ENCODE assay signal across 8 cellular contexts in the genomic region with DNA sequence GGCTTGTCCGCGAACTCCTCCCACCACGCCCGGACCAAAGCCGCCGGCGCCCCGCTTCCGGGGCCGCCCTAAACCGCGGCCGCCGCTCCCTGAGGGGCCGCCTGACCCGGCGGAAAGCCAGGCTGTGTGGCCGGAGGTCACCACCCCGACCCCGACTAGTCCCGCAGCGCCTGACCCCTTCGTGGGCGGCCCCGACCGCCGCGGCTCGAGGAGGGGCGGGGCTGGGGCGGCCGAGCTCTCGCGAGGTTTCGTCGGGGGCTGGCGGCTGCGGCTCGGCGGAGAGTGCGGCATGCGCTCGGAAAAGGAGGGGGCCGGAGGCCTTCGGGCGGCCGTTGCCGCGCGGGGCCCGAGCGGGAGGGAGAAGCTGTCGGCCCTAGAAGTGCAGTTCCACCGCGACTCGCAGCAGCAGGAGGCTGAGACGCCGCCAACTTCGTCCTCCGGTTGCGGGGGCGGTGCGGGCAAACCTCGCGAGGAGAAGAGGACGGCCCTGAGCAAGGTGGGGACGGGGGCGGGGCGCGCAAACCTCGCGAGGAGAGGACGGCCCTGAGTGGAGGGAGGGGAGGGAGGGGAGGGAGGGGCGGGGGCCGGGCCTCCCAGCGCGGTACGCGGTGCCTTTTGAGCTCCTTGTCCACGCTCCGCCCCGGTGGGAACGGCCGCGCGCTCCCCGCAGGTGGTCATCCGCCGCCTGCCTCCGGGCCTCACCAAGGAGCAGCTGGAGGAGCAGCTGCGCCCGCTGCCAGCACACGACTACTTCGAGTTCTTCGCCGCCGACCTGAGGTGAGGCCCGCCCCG. TPM values are rescaled to one million over a fixed set of nuclear protein-coding genes. Genes with fewer than 3 reads are reported as not detected.
DNase-seq lines count a peak whose midpoint lies in the region; ATAC-seq, FAIRE-seq and TF ChIP-seq lines count a peak whose summit lies in the region.

A gene with protein sequence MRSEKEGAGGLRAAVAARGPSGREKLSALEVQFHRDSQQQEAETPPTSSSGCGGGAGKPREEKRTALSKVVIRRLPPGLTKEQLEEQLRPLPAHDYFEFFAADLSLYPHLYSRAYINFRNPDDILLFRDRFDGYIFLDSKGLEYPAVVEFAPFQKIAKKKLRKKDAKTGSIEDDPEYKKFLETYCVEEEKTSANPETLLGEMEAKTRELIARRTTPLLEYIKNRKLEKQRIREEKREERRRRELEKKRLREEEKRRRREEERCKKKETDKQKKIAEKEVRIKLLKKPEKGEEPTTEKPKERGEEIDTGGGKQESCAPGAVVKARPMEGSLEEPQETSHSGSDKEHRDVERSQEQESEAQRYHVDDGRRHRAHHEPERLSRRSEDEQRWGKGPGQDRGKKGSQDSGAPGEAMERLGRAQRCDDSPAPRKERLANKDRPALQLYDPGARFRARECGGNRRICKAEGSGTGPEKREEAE (plus strand): TSS at position 251 of the 792 bp plus-strand sequence. CDS start 39 bp downstream, at position 290.

- ATAC-seq in A549 = peak; percentile 88 to 89
- peak; percentile 42 for ATAC-seq in GM18858 (IDR thresholded peaks at IDR 0.05; ENCODE audit: unreplicated experiment)
- peak; percentile 61 for ATAC-seq in HG03066 (IDR thresholded peaks at IDR 0.05; ENCODE audit: low read depth, unreplicated experiment)

- POLR2A ChIA-PET in A549 (lab: Yijun Ruan, JAX) = interaction anchor here (0.6 to 1.6 kb wide), 5 partner anchors 13 to 789 kb away, joined by 3 to 8 read pairs (median 4); no protein-coding TSS in a partner anchor

- TF ChIP-seq EP300 in A549 (IDR thresholded peaks at IDR 0.05) = no peak

- CTCF ChIA-PET in A549 (lab: Yijun Ruan, JAX) = interaction anchor here (0.8 kb wide), 1 partner anchor 29 kb away, joined by 3 read pairs; no protein-coding TSS in a partner anchor

- peak within 1 kb of the TSS; percentile 97 for H3K9ac ChIP-seq in iPS-20b (ENCODE audit: low read depth, low read length)

- DNase-seq in A549 (ENCODE audit: low read depth in 1 of 2, low spot score in 1 of 2) (peak; percentile 49 to 91), NCI-H2171 (lab: John Stamatoyannopoulos, UW) (peak; percentile 89), T47D (ENCODE audit: low read depth in 1 of 2, low spot score in 1 of 2) (peak; percentile 56 to 94), small intestine (peak; percentile 93)

- no peaks in the 10 kb centered on the region for H3K9me3 ChIP-seq in A549
- H3K9me3 ChIP-seq in iPS-20b (ENCODE audit: insufficient read depth, low read depth, low read length) = no peaks in the 10 kb centered on the region
- H3K9me3 ChIP-seq in small intestine (ENCODE audit: control insufficient read depth, low read depth) = no peaks in the 10 kb centered on the region

- H3K4me2 ChIP-seq in A549 = peak within 1 kb of the TSS; percentile 91

- WGBS in A549 (ENCODE audit: missing lambda C conversion rate) = 2% methylated on average over 9 of the region's 99 CpGs
- WGBS in small intestine, 3 donors = 0 to 1% (median 0%) methylated on average over 42 to 98 of the region's 99 CpGs

- TF ChIP-seq POLR2A in A549 (IDR thresholded peaks at IDR 0.05; ENCODE audit: low read length) = peak; percentile 27

- H3K36me3 ChIP-seq in iPS-20b (ENCODE audit: insufficient read depth, low read depth, low read length) (peaks cover 53% of the 10 kb centered on the region), small intestine (ENCODE audit: control insufficient read depth in 2 of 2, insufficient read depth in 2 of 2, low read length in 2 of 2) (peaks cover 2 to 4% of the 10 kb centered on the region in 2 donors)

- FAIRE-seq in A549 (lab: Jason Lieb, UNC) (no peak), small intestine (lab: Jason Lieb, UNC) (no peak)

- in situ Hi-C loops in T47D (cut with HindIII; ENCODE audit: low pct_unique_long_range_greater_than_20kb, low sequenced_read_pairs) = no loop called here

- H3K27me3 ChIP-seq in iPS-20b (ENCODE audit: insufficient read depth, low read length) (no peaks in the 10 kb centered on the region), small intestine (ENCODE audit: control insufficient read depth in 2 of 2, insufficient read depth in 2 of 2, low read length in 2 of 2) (no peaks in the 10 kb centered on the region)

- peak within 1 kb of the TSS; percentile 99 for H3K27ac ChIP-seq in A549
- H3K27ac ChIP-seq in VCaP = peak within 1 kb of the TSS; percentile 85
- H3K27ac ChIP-seq in iPS-20b (ENCODE audit: low read length) = peak within 1 kb of the TSS; percentile 93
- peak within 1 kb of the TSS; percentile 96 to 97 for H3K27ac ChIP-seq in small intestine (ENCODE audit: low read depth in 1 of 2, low read length in 1 of 2)

- H3K4me3 ChIP-seq in A549 = peak within 1 kb of the TSS; percentile 87
- H3K4me3 ChIP-seq in iPS-20b (ENCODE audit: low read length) = peak within 1 kb of the TSS; percentile 97
- peak within 1 kb of the TSS; percentile 66 to 78 for H3K4me3 ChIP-seq in small intestine (ENCODE audit: low read depth in 1 of 2, low read length in 2 of 2)

- TF ChIP-seq CTCF in A549 (IDR thresholded peaks at IDR 0.05) = no peak
- no peak for TF ChIP-seq CTCF in VCaP (conservative IDR thresholded peaks at IDR 0.05)

- TF ChIP-seq RAD21 in A549 (conservative IDR thresholded peaks at IDR 0.05 in 1 of 2, IDR thresholded peaks at IDR 0.05 in 1 of 2) = no peak

- peaks cover 26% of the 10 kb centered on the region; the same call in 2 of the 3 replicates for H3K4me1 ChIP-seq in A549
- H3K4me1 ChIP-seq in iPS-20b (ENCODE audit: insufficient read depth, low read length) = peaks cover 14% of the 10 kb centered on the region; the same call in 1 of the 2 replicates
- peaks cover 2 to 5% of the 10 kb centered on the region in 2 donors for H3K4me1 ChIP-seq in small intestine (ENCODE audit: control insufficient read depth in 2 of 2, insufficient read depth in 1 of 2, low read depth in 1 of 2, low read length in 1 of 2)

TF ChIP-seq in A549, 52 proteins besides CTCF, POLR2A, EP300 and RAD21 (continues in another document):
- TF ChIP-seq HOXB5 (CRISPR knock-in tag; IDR thresholded peaks at IDR 0.05) (no peak), HOXB13 (CRISPR knock-in tag; IDR thresholded peaks at IDR 0.05; ENCODE audit: low read depth) (no peak), SMC3 (IDR thresholded peaks at IDR 0.05) (no peak), FOXS1 (CRISPR knock-in tag; IDR thresholded peaks at IDR 0.05) (no peak), HOXA7 (CRISPR knock-in tag; IDR thresholded peaks at IDR 0.05) (no peak), FOSL2 (IDR thresholded peaks at IDR 0.05) (no peak), FOSL2 (CRISPR knock-in tag; IDR thresholded peaks at IDR 0.05) (no peak), GATA3 (IDR thresholded peaks at IDR 0.05; ENCODE audit: borderline replicate concordance) (peak; percentile 37; the same call in 1 of the 2 replicates), REST (IDR thresholded peaks at IDR 0.05) (peak; percentile 73), FOSB (CRISPR knock-in tag; IDR thresholded peaks at IDR 0.05) (no peak), EHMT2 (IDR thresholded peaks at IDR 0.05; ENCODE audit: low read depth) (no peak), NPAS2 (CRISPR knock-in tag; IDR thresholded peaks at IDR 0.05; ENCODE audit: borderline replicate concordance) (no peak), MAX (IDR thresholded peaks at IDR 0.05) (peak; percentile 49)
- TF ChIP-seq, protein P1, sequence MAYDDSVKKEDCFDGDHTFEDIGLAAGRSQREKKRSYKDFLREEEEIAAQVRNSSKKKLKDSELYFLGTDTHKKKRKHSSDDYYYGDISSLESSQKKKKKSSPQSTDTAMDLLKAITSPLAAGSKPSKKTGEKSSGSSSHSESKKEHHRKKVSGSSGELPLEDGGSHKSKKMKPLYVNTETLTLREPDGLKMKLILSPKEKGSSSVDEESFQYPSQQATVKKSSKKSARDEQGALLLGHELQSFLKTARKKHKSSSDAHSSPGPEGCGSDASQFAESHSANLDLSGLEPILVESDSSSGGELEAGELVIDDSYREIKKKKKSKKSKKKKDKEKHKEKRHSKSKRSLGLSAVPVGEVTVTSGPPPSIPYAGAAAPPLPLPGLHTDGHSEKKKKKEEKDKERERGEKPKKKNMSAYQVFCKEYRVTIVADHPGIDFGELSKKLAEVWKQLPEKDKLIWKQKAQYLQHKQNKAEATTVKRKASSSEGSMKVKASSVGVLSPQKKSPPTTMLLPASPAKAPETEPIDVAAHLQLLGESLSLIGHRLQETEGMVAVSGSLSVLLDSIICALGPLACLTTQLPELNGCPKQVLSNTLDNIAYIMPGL (CRISPR knock-in tag; IDR thresholded peaks at IDR 0.05; ENCODE audit: borderline replicate concordance) = no peak

RNA-seq across cellular contexts. Expression of the gene that starts here (rescaled TPM):
- polyA plus RNA-seq in A549 (2011; rRNA removed) (39.9 and 51.0 TPM in 2 replicates), A549 (2017; fragmentation: RNase III; extraction: RNeasy Plus Mini Kit Qiagen cat#74134 plus additional on column Dnase treatment) (60.2 to 64.5 TPM (median 62.6 TPM) in 3 replicates), small intestine (10 to 100 TPM; 38.0 to 60.0 (median 39.4) TPM)
- polyA plus RNA-seq in A549 (2012; cell fraction: cytosol; rRNA removed) = 31.9 and 35.2 TPM in 2 replicates
- 38.2 and 41.5 TPM in 2 replicates for polyA plus RNA-seq in A549 (2012; cell fraction: nucleus; rRNA removed)
- 11.0 and 12.0 TPM in 2 replicates for polyA minus RNA-seq in A549 (2011; rRNA and poly(A)+ RNA removed)

Comparison
In these comparisons a context has a peak if more than half of its experiments do, and no peak if none do; other contexts are left out.
1. Peak in every context shown above with its lines: DNase-seq, ATAC-seq, H3K4me3 ChIP-seq and H3K27ac ChIP-seq.